Comparison of ENCODE assay signal across 23 cellular contexts in genomic region chr14:70008457-70008856, GRCh38.
A peak's percentile ranks its signal among the peaks of the same experiment; 100 is the strongest.
DNase-seq lines count a peak whose midpoint lies in the region; ATAC-seq and TF ChIP-seq lines count a peak whose summit lies in the region.
"Had no signal": no experiment of that assay in that cellular context is flagged by ENCODE, and none has a peak within 500 bp of the region (broad histone marks: within the 10 kb centered on the region; RNA-seq: fewer than 3 reads in every experiment).

No MANE protein-coding gene starts in this region.

- 51 to 75% methylated on average over 5 to 6 of the region's 6 CpGs for WGBS in endodermal cell (ENCODE audit: insufficient coverage in 1 of 2, insufficient read length in 1 of 2), 2 experiments

- no peak for ATAC-seq in activated T-helper 17 cell treated with anti-CD3 and anti-CD28 coated beads, Interleukin-2, amount 50 U/mL, for 72 hours (replicated peaks)
- ATAC-seq in omental fat pad (ENCODE audit: low FRiP score): no peak
- ATAC-seq: activated CD8-positive, alpha-beta T cell treated with anti-CD3 and anti-CD28 coated beads, Interleukin-2, amount 10 ng/mL, durations not matched to agents 7 days and 5 days; gastrocnemius medialis; mucosa of descending colon; Panc1 had no signal

- no peaks in the 10 kb centered on the region for H3K9me2 ChIP-seq in MM.1S (replicated peaks; ENCODE audit: insufficient read depth, low read length)

- H3K27me3 ChIP-seq in BLaER1 treated with 17β-estradiol and CSF1 and Interleukin-3, amounts not matched to agents 10 nM and 100 nM: no peaks in the 10 kb centered on the region
- H3K27me3 ChIP-seq in MM.1S (replicated peaks; ENCODE audit: insufficient read depth, low read length) (no peaks in the 10 kb centered on the region), endodermal cell (ENCODE audit: control insufficient read depth, insufficient read depth, low read length, poor library complexity, severe bottlenecking) (peaks cover 10% of the 10 kb centered on the region), osteoblast (ENCODE audit: insufficient read depth, low read length) (no peaks in the 10 kb centered on the region)
- H3K27me3 ChIP-seq: brain microvascular endothelial cell, gastrocnemius medialis, SJCRH30 had no signal

- H3K4me3 ChIP-seq in BLaER1 treated with 17β-estradiol and CSF1 and Interleukin-3, amounts not matched to agents 10 nM and 100 nM: no peak overlapping the region
- H3K4me3 ChIP-seq in MM.1S (ENCODE audit: low read length) (no peak overlapping the region), endodermal cell (ENCODE audit: low read length) (no peak overlapping the region), osteoblast (ENCODE audit: insufficient read depth, low read length) (no peak overlapping the region)
- H3K4me3 ChIP-seq: gastrocnemius medialis, HAP-1, left ventricle myocardium inferior, mucosa of descending colon, SJCRH30 had no signal

- H3K4me1 Mint-ChIP-seq in endodermal cell: peaks cover 37% of the 10 kb centered on the region
- H3K4me1 Mint-ChIP-seq in activated T-helper 17 cell treated with anti-CD3 and anti-CD28 coated beads, Interleukin-2, amount 50 U/mL, for 72 hours: no peaks in the 10 kb centered on the region

- no peaks in the 10 kb centered on the region for H3K27me3 Mint-ChIP-seq in endodermal cell (ENCODE audit: insufficient read depth)
- no peaks in the 10 kb centered on the region for H3K27me3 Mint-ChIP-seq in activated T-helper 17 cell treated with anti-CD3 and anti-CD28 coated beads, Interleukin-2, amount 50 U/mL, for 72 hours

- no peak overlapping the region for H2AFZ ChIP-seq in MM.1S (ENCODE audit: low read length)
- peak overlapping the region; percentile 43 for H2AFZ ChIP-seq in osteoblast (ENCODE audit: low read length)

- 0 out of 2 replicates have a peak, but pooled peaks cover 6% of the 10 kb centered on the region for H3F3A ChIP-seq in MM.1S (ENCODE audit: insufficient read depth, low read length)

- H3K36me3 ChIP-seq in BLaER1 treated with 17β-estradiol and CSF1 and Interleukin-3, amounts not matched to agents 10 nM and 100 nM: no peaks in the 10 kb centered on the region
- H3K36me3 ChIP-seq in MM.1S (replicated peaks; ENCODE audit: insufficient read depth, low read length): no peaks in the 10 kb centered on the region
- H3K36me3 ChIP-seq in endodermal cell (ENCODE audit: control insufficient read depth, insufficient read depth, low read length): no peaks in the 10 kb centered on the region
- H3K36me3 ChIP-seq in osteoblast (ENCODE audit: insufficient read depth, low read length): no peaks in the 10 kb centered on the region
- H3K36me3 ChIP-seq: brain microvascular endothelial cell, gastrocnemius medialis, HAP-1, left ventricle myocardium inferior, SJCRH30 had no signal

- DNase-seq in MM.1S (no peak), endodermal cell (no peak), osteoblast (ENCODE audit: insufficient read length, low spot score, missing footprints) (no peak), omental fat pad (ENCODE audit: low spot score) (no peak)
- DNase-seq in effector CD4-positive, alpha-beta T cell: no peak
- DNase-seq in activated effector memory CD4-positive, alpha-beta T cell treated with anti-CD3 and anti-CD28 coated beads, Interleukin-2, amount 50 U/mL, for 16 hours: no peak
- DNase-seq: ACHN; activated CD8-positive, alpha-beta T cell treated with anti-CD3 and anti-CD28 coated beads, Interleukin-2, amount 10 ng/mL, durations not matched to agents 7 days and 5 days; brain microvascular endothelial cell; effector CD8-positive, alpha-beta T cell; gastrocnemius medialis; hypothalamus; left ventricle myocardium inferior; mucosa of descending colon; NCI-H1105 treated with DMSO at 0.1 percent for 48 hours; NCI-H446; NK-92 treated with Interleukin-12 subunit alpha and Interleukin-12 subunit beta, amount 100 ng/mL, for 24 hours; SJCRH30; stimulated activated CD4-positive, alpha-beta T cell treated with anti-CD3 and anti-CD28 coated beads, Interleukin-1b, Interleukin-23, amount 100 ng/mL, for 48 hours had no signal

- no peaks in the 10 kb centered on the region for H3K36me3 Mint-ChIP-seq in endodermal cell (ENCODE audit: low read depth)
- H3K36me3 Mint-ChIP-seq in activated T-helper 17 cell treated with anti-CD3 and anti-CD28 coated beads, Interleukin-2, amount 50 U/mL, for 72 hours (ENCODE audit: low read depth): no peaks in the 10 kb centered on the region

- peak overlapping the region; percentile 42 to 79 (median 68) for H3K4me2 ChIP-seq in BLaER1 treated with 17β-estradiol and CSF1 and Interleukin-3, amounts not matched to agents 10 nM and 100 nM
- H3K4me2 ChIP-seq in MM.1S (ENCODE audit: low read depth, low read length) (peak overlapping the region; percentile 39), osteoblast (ENCODE audit: insufficient read depth, low read length) (no peak overlapping the region)

- H3K9ac ChIP-seq in BLaER1 treated with 17β-estradiol and CSF1 and Interleukin-3, amounts not matched to agents 10 nM and 100 nM: peak overlapping the region in 1 of 11 experiments; percentile 7; a peak in 3 of 22 replicates
- H3K9ac ChIP-seq in MM.1S (ENCODE audit: low read length) (no peak overlapping the region; the same call in 1 of the 2 replicates), endodermal cell (ENCODE audit: extremely low read depth, low read length, poor library complexity, severe bottlenecking) (no peak overlapping the region)

- no peaks in the 10 kb centered on the region for H4K20me1 ChIP-seq in BLaER1 treated with 17β-estradiol and CSF1 and Interleukin-3, amounts not matched to agents 10 nM and 100 nM
- H4K20me1 ChIP-seq in MM.1S (ENCODE audit: insufficient read depth, low read length): no peaks in the 10 kb centered on the region
- H4K20me1 ChIP-seq in osteoblast (ENCODE audit: insufficient read depth, low read length): no peaks in the 10 kb centered on the region

- H3K9me3 Mint-ChIP-seq in endodermal cell: no peaks in the 10 kb centered on the region
- no peaks in the 10 kb centered on the region for H3K9me3 Mint-ChIP-seq in activated T-helper 17 cell treated with anti-CD3 and anti-CD28 coated beads, Interleukin-2, amount 50 U/mL, for 72 hours

- peaks cover 21 to 54% (median 43%) of the 10 kb centered on the region in 10 experiments for H3K4me1 ChIP-seq in BLaER1 treated with 17β-estradiol and CSF1 and Interleukin-3, amounts not matched to agents 10 nM and 100 nM
- peaks cover 31% of the 10 kb centered on the region for H3K4me1 ChIP-seq in MM.1S (ENCODE audit: low read length)
- peaks cover 11% of the 10 kb centered on the region for H3K4me1 ChIP-seq in endodermal cell (ENCODE audit: control insufficient read depth, insufficient read depth, low read length)
- no peaks in the 10 kb centered on the region for H3K4me1 ChIP-seq in osteoblast (ENCODE audit: insufficient read depth, low read length)
- H3K4me1 ChIP-seq: gastrocnemius medialis, HAP-1, left ventricle myocardium inferior had no signal

- TF ChIP-seq CTCF in MM.1S (IDR thresholded peaks at IDR 0.05; ENCODE audit: low read length) (no peak), endodermal cell (conservative IDR thresholded peaks at IDR 0.05) (no peak), osteoblast (IDR thresholded peaks at IDR 0.05; ENCODE audit: extremely low read depth, low read depth, low read length) (no peak), omental fat pad (IDR thresholded peaks at IDR 0.05) (no peak)

- peak overlapping the region in 7 of 11 experiments; percentile 2 to 36 (median 8); a peak in 6 of 22 replicates for H3K27ac ChIP-seq in BLaER1 treated with 17β-estradiol and CSF1 and Interleukin-3, amounts not matched to agents 10 nM and 100 nM
- peak overlapping the region; percentile 47; the same call in 1 of the 2 replicates for H3K27ac ChIP-seq in MM.1S (ENCODE audit: low read length)
- peak overlapping the region; percentile 75 for H3K27ac ChIP-seq in endodermal cell (ENCODE audit: low read depth, low read length)
- H3K27ac ChIP-seq in osteoblast (ENCODE audit: low read depth, low read length): no peak overlapping the region
- H3K27ac ChIP-seq: brain microvascular endothelial cell, gastrocnemius medialis, left ventricle myocardium inferior, SJCRH30 had no signal

- H3K9me3 ChIP-seq in BLaER1 treated with 17β-estradiol and CSF1 and Interleukin-3, amounts not matched to agents 10 nM and 100 nM (replicated peaks in 1 of 11): no peaks in the 10 kb centered on the region
- H3K9me3 ChIP-seq in MM.1S (replicated peaks; ENCODE audit: insufficient read depth, low read length): no peaks in the 10 kb centered on the region
- H3K9me3 ChIP-seq in endodermal cell (ENCODE audit: control insufficient read depth, low read length): no peaks in the 10 kb centered on the region
- H3K9me3 ChIP-seq in osteoblast (ENCODE audit: low read depth, low read length): no peaks in the 10 kb centered on the region
- H3K9me3 ChIP-seq: gastrocnemius medialis, HAP-1, left ventricle myocardium inferior, mucosa of descending colon, SJCRH30 had no signal

- H3K27ac Mint-ChIP-seq in endodermal cell: no peak overlapping the region
- no peak overlapping the region for H3K27ac Mint-ChIP-seq in activated T-helper 17 cell treated with anti-CD3 and anti-CD28 coated beads, Interleukin-2, amount 50 U/mL, for 72 hours
- H3K27ac Mint-ChIP-seq: activated CD8-positive, alpha-beta T cell treated with anti-CD3 and anti-CD28 coated beads, Interleukin-2, amount 10 ng/mL, durations not matched to agents 7 days and 5 days had no signal

- H3K79me2 ChIP-seq in MM.1S (ENCODE audit: low read length): no peaks in the 10 kb centered on the region
- no peaks in the 10 kb centered on the region for H3K79me2 ChIP-seq in osteoblast (ENCODE audit: insufficient read depth, low read length)

- no peak overlapping the region for H3K4me3 Mint-ChIP-seq in endodermal cell
- H3K4me3 Mint-ChIP-seq in activated T-helper 17 cell treated with anti-CD3 and anti-CD28 coated beads, Interleukin-2, amount 50 U/mL, for 72 hours: no peak overlapping the region
- H3K4me3 Mint-ChIP-seq: activated CD8-positive, alpha-beta T cell treated with anti-CD3 and anti-CD28 coated beads, Interleukin-2, amount 10 ng/mL, durations not matched to agents 7 days and 5 days had no signal
